ENCODE assay signal across 8 cellular contexts in the genomic region with DNA sequence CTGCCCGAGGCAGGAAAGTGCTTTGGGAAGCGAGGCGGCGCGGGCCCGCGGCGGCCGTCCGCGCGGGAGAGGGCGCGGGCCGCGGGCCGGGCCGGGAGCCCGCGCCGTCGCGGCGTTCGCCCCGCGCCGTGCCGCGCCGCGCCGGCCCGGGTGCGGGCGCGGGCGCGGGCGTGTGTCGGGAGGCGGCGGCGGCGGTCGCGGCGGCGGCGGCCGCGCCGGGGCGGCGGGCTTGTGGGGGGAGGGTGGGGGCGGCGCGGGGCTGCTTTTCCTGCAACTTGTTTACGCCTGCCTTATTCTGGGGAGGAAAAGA. TPM values are rescaled to one million over a fixed set of nuclear protein-coding genes. Genes with fewer than 3 reads are reported as not detected.
DNase-seq lines count a peak whose midpoint lies in the region; FAIRE-seq and TF ChIP-seq lines count a peak whose summit lies in the region.

No MANE protein-coding gene starts in this region.

- peaks cover 9% of the 10 kb centered on the region for H3K4me1 ChIP-seq in astrocyte (ENCODE audit: insufficient read depth, low read length)
- peaks cover 0 to 9% (median 5%) of the 10 kb centered on the region in 4 donors for H3K4me1 ChIP-seq in liver (ENCODE audit: control insufficient read depth in 4 of 4, insufficient read depth in 4 of 4, low read length in 3 of 4)
- no peaks in the 10 kb centered on the region for H3K4me1 ChIP-seq in urinary bladder (ENCODE audit: insufficient read depth)

- FAIRE-seq in astrocyte (lab: Jason Lieb, UNC) = no peak

- peaks cover 33% of the 10 kb centered on the region for H3K79me2 ChIP-seq in astrocyte (ENCODE audit: insufficient read depth, low read length)

- H3K27me3 ChIP-seq in astrocyte (ENCODE audit: insufficient read depth, low read length) (no peaks in the 10 kb centered on the region), liver (ENCODE audit: control insufficient read depth in 4 of 4, insufficient read depth in 4 of 4, low read length in 3 of 4) (no peaks in the 10 kb centered on the region)

- H3K4me2 ChIP-seq in astrocyte (ENCODE audit: low read length) = peak overlapping the region; percentile 85

- H3K4me1 Mint-ChIP-seq in activated naive CD4-positive, alpha-beta T cell treated with anti-CD3 and anti-CD28 coated beads, Interleukin-2, amount 50 U/mL, for 24 hours = peaks cover 45% of the 10 kb centered on the region
- no peaks in the 10 kb centered on the region for H3K4me1 Mint-ChIP-seq in astrocyte (ENCODE audit: low read depth, unreplicated experiment)

- TF ChIP-seq RAD21 in liver (IDR thresholded peaks at IDR 0.05) = no peak

- H3K27ac Mint-ChIP-seq in activated naive CD4-positive, alpha-beta T cell treated with anti-CD3 and anti-CD28 coated beads, Interleukin-2, amount 50 U/mL, for 24 hours = peak overlapping the region; percentile 70
- peak overlapping the region; percentile 53 for H3K27ac Mint-ChIP-seq in astrocyte (ENCODE audit: unreplicated experiment)

- H3K27me3 Mint-ChIP-seq in activated naive CD4-positive, alpha-beta T cell treated with anti-CD3 and anti-CD28 coated beads, Interleukin-2, amount 50 U/mL, for 24 hours = no peaks in the 10 kb centered on the region
- H3K27me3 Mint-ChIP-seq in astrocyte (ENCODE audit: low read depth, unreplicated experiment) = peaks cover 3% of the 10 kb centered on the region

- peak overlapping the region; percentile 73 for H3K4me3 ChIP-seq in astrocyte (ENCODE audit: insufficient read depth, low read depth, low read length)
- H3K4me3 ChIP-seq in liver (ENCODE audit: low read depth in 1 of 3, low read length in 3 of 3) = peak overlapping the region; percentile 62 to 91 (median 88)
- H3K4me3 ChIP-seq in urinary bladder (ENCODE audit: low read depth, low read length) = peak overlapping the region; percentile 99

- no peaks in the 10 kb centered on the region for H3K9me3 Mint-ChIP-seq in activated naive CD4-positive, alpha-beta T cell treated with anti-CD3 and anti-CD28 coated beads, Interleukin-2, amount 50 U/mL, for 24 hours
- H3K9me3 Mint-ChIP-seq in astrocyte (ENCODE audit: unreplicated experiment) = no peaks in the 10 kb centered on the region

- no peak for DNase-seq in activated naive CD4-positive, alpha-beta T cell treated with Interleukin-2 at 50 U/mL for 16 hours
- no peak for DNase-seq in astrocyte (ENCODE audit: low read depth)
- no peak for DNase-seq in activated CD4-positive, CD25-positive, alpha-beta regulatory T cell (lab: John Stamatoyannopoulos, UW)
- DNase-seq in UCSD-AML1 (lab: John Stamatoyannopoulos, UW; ENCODE audit: unreplicated experiment) = no peak
- no peak for DNase-seq in midbrain (lab: John Stamatoyannopoulos, UW)

- peaks cover 16% of the 10 kb centered on the region for H4K20me1 ChIP-seq in astrocyte (ENCODE audit: insufficient read depth, low read length)

- H3K36me3 ChIP-seq in astrocyte (ENCODE audit: insufficient read depth, low read length) (peaks cover 3% of the 10 kb centered on the region), liver (ENCODE audit: control insufficient read depth in 4 of 4, insufficient read depth in 3 of 4, low read depth in 1 of 4, low read length in 3 of 4) (no peaks in the 10 kb centered on the region), urinary bladder (ENCODE audit: insufficient read depth) (peaks cover 2% of the 10 kb centered on the region)

- H3K4me3 Mint-ChIP-seq in activated naive CD4-positive, alpha-beta T cell treated with anti-CD3 and anti-CD28 coated beads, Interleukin-2, amount 50 U/mL, for 24 hours = peak overlapping the region; percentile 88
- H3K4me3 Mint-ChIP-seq in astrocyte (ENCODE audit: unreplicated experiment) = peak overlapping the region; percentile 87

- TF ChIP-seq CTCF in astrocyte (IDR thresholded peaks at IDR 0.05; ENCODE audit: insufficient read depth, low read depth, low read length) (no peak), liver (IDR thresholded peaks at IDR 0.05; ENCODE audit: low read depth, low read length, missing input control) (no peak)

- no peaks in the 10 kb centered on the region for H3K9me3 ChIP-seq in astrocyte (ENCODE audit: insufficient read depth, low read depth, low read length)
- H3K9me3 ChIP-seq in liver (ENCODE audit: control insufficient read depth in 4 of 4, low read length in 3 of 4) = no peaks in the 10 kb centered on the region

- WGBS in liver = under 1% methylated on average over 59 of the region's 59 CpGs
- WGBS in urinary bladder = under 1% methylated on average over 48 of the region's 59 CpGs

- peak overlapping the region; percentile 70 for H3K27ac ChIP-seq in astrocyte (ENCODE audit: low read depth, low read length)
- H3K27ac ChIP-seq in liver (ENCODE audit: low read depth in 1 of 2, low read length in 2 of 2) = peak overlapping the region; percentile 84 to 88
- peak overlapping the region; percentile 86 for H3K27ac ChIP-seq in urinary bladder (ENCODE audit: low read depth)

- H3K36me3 Mint-ChIP-seq in activated naive CD4-positive, alpha-beta T cell treated with anti-CD3 and anti-CD28 coated beads, Interleukin-2, amount 50 U/mL, for 24 hours = peaks cover 8% of the 10 kb centered on the region
- H3K36me3 Mint-ChIP-seq in astrocyte (ENCODE audit: low read depth, unreplicated experiment) = no peaks in the 10 kb centered on the region

- H3K9ac ChIP-seq in astrocyte (ENCODE audit: low read length) (peak overlapping the region; percentile 95), liver (ENCODE audit: low read depth in 1 of 2, low read length in 2 of 2) (peak overlapping the region; percentile 37 to 62)

- H2AFZ ChIP-seq in astrocyte (ENCODE audit: low read depth, low read length) = peak overlapping the region; percentile 94

TF ChIP-seq in liver, 16 proteins besides CTCF, POLR2A, EP300 and RAD21:
- no peak for TF ChIP-seq GABPA (IDR thresholded peaks at IDR 0.05 in 1 of 2, conservative IDR thresholded peaks at IDR 0.05 in 1 of 2)
- no peak for TF ChIP-seq TAF1 (conservative IDR thresholded peaks at IDR 0.05)
- TF ChIP-seq YY1 (IDR thresholded peaks at IDR 0.05) = no peak
- TF ChIP-seq HNF4G (IDR thresholded peaks at IDR 0.05) = no peak
- TF ChIP-seq, protein P1, sequence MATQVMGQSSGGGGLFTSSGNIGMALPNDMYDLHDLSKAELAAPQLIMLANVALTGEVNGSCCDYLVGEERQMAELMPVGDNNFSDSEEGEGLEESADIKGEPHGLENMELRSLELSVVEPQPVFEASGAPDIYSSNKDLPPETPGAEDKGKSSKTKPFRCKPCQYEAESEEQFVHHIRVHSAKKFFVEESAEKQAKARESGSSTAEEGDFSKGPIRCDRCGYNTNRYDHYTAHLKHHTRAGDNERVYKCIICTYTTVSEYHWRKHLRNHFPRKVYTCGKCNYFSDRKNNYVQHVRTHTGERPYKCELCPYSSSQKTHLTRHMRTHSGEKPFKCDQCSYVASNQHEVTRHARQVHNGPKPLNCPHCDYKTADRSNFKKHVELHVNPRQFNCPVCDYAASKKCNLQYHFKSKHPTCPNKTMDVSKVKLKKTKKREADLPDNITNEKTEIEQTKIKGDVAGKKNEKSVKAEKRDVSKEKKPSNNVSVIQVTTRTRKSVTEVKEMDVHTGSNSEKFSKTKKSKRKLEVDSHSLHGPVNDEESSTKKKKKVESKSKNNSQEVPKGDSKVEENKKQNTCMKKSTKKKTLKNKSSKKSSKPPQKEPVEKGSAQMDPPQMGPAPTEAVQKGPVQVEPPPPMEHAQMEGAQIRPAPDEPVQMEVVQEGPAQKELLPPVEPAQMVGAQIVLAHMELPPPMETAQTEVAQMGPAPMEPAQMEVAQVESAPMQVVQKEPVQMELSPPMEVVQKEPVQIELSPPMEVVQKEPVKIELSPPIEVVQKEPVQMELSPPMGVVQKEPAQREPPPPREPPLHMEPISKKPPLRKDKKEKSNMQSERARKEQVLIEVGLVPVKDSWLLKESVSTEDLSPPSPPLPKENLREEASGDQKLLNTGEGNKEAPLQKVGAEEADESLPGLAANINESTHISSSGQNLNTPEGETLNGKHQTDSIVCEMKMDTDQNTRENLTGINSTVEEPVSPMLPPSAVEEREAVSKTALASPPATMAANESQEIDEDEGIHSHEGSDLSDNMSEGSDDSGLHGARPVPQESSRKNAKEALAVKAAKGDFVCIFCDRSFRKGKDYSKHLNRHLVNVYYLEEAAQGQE (IDR thresholded peaks at IDR 0.05) = no peak
- TF ChIP-seq HNF4A (conservative IDR thresholded peaks at IDR 0.05) = no peak
- no peak for TF ChIP-seq NR2F2 (IDR thresholded peaks at IDR 0.05)
- TF ChIP-seq RXRA (IDR thresholded peaks at IDR 0.05) = no peak
- TF ChIP-seq, protein P2, sequence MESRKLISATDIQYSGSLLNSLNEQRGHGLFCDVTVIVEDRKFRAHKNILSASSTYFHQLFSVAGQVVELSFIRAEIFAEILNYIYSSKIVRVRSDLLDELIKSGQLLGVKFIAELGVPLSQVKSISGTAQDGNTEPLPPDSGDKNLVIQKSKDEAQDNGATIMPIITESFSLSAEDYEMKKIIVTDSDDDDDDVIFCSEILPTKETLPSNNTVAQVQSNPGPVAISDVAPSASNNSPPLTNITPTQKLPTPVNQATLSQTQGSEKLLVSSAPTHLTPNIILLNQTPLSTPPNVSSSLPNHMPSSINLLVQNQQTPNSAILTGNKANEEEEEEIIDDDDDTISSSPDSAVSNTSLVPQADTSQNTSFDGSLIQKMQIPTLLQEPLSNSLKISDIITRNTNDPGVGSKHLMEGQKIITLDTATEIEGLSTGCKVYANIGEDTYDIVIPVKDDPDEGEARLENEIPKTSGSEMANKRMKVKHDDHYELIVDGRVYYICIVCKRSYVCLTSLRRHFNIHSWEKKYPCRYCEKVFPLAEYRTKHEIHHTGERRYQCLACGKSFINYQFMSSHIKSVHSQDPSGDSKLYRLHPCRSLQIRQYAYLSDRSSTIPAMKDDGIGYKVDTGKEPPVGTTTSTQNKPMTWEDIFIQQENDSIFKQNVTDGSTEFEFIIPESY (IDR thresholded peaks at IDR 0.05) = no peak
- TF ChIP-seq EGR1 (IDR thresholded peaks at IDR 0.05; ENCODE audit: low read depth in 2 of 2) = no peak
- no peak for TF ChIP-seq JUND (IDR thresholded peaks at IDR 0.05)
- TF ChIP-seq, protein P3, sequence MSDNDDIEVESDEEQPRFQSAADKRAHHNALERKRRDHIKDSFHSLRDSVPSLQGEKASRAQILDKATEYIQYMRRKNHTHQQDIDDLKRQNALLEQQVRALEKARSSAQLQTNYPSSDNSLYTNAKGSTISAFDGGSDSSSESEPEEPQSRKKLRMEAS (IDR thresholded peaks at IDR 0.05) = no peak
- no peak for TF ChIP-seq FOXA2 (IDR thresholded peaks at IDR 0.05)
- TF ChIP-seq, protein P4, sequence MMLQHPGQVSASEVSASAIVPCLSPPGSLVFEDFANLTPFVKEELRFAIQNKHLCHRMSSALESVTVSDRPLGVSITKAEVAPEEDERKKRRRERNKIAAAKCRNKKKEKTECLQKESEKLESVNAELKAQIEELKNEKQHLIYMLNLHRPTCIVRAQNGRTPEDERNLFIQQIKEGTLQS (IDR thresholded peaks at IDR 0.05) = no peak
- TF ChIP-seq SP1 (IDR thresholded peaks at IDR 0.05) = no peak
- TF ChIP-seq FOXA1 (IDR thresholded peaks at IDR 0.05) = no peak

RNA-seq across cellular contexts. Expression of a gene that starts 1.4 kb away (rescaled TPM):
- total RNA-seq in astrocyte (19.2 and 22.2 TPM in 2 replicates), liver (1 to 10 TPM; 4.6 to 9.2 TPM), urinary bladder (15.1 TPM)
- polyA plus RNA-seq in liver (1 to 10 TPM; 1.9 to 2.9 TPM), urinary bladder (5.9 TPM)
